ENCODE assay signal across 10 cellular contexts in genomic region chr3:30747771-30748281, GRCh38.
DNase-seq lines count a peak whose midpoint lies in the region; ATAC-seq and TF ChIP-seq lines count a peak whose summit lies in the region.
"Had no signal": no experiment of that assay in that cellular context is flagged by ENCODE, and none has a peak within 500 bp of the region (broad histone marks: within the 10 kb centered on the region; RNA-seq: fewer than 3 reads in every experiment).

No MANE protein-coding gene starts in this region.

- no peaks in the 10 kb centered on the region for H3K9me3 Mint-ChIP-seq in brain
- H3K9me3 Mint-ChIP-seq in naive thymus-derived CD4-positive, alpha-beta T cell = no peaks in the 10 kb centered on the region
- no peaks in the 10 kb centered on the region for H3K9me3 Mint-ChIP-seq in immature natural killer cell
- H3K9me3 Mint-ChIP-seq: stimulated activated naive B cell treated with anti-CD40 and anti-IgM and Interleukin-4, amounts not matched to agents 10 μg/mL and 1 μg/mL and 100 μg/mL, for 72 hours had no signal

- no peak for TF ChIP-seq POLR2A in right lobe of liver (IDR thresholded peaks at IDR 0.05)

- peak; percentile 60 to 88 (median 76) for ATAC-seq in right lobe of liver
- no peak for ATAC-seq in naive thymus-derived CD4-positive, alpha-beta T cell
- ATAC-seq: stimulated activated naive B cell treated with anti-CD40 and anti-IgM and Interleukin-4, amounts not matched to agents 10 μg/mL and 1 μg/mL and 100 μg/mL, for 72 hours had no signal

- H3K27ac ChIP-seq in right lobe of liver (no peak overlapping the region), ascending aorta (no peak overlapping the region)
- H3K27ac ChIP-seq in naive thymus-derived CD4-positive, alpha-beta T cell (ENCODE audit: low read depth, low read length) = no peak overlapping the region

- H3K4me1 ChIP-seq in right lobe of liver = no peaks in the 10 kb centered on the region
- H3K4me1 ChIP-seq in naive thymus-derived CD4-positive, alpha-beta T cell (ENCODE audit: control insufficient read depth in 2 of 2, insufficient read depth in 2 of 2, low read length in 2 of 2) = peaks cover 0 to 4% of the 10 kb centered on the region in 2 donors
- H3K4me1 ChIP-seq in ascending aorta = no peaks in the 10 kb centered on the region

- intact Hi-C loops in right lobe of liver (cut with DNase I) = no loop called here
- intact Hi-C loops in naive thymus-derived CD4-positive, alpha-beta T cell (cut with micrococcal nuclease) = no loop called here
- intact Hi-C loops in ascending aorta (cut with DNase I) = loop anchor here (5.0 kb wide), 1 partner anchor 706 kb away; no protein-coding TSS in a partner anchor

- no peak overlapping the region for H3K4me3 Mint-ChIP-seq in brain
- H3K4me3 Mint-ChIP-seq in naive thymus-derived CD4-positive, alpha-beta T cell = no peak overlapping the region
- no peak overlapping the region for H3K4me3 Mint-ChIP-seq in immature natural killer cell
- H3K4me3 Mint-ChIP-seq: stimulated activated naive B cell treated with anti-CD40 and anti-IgM and Interleukin-4, amounts not matched to agents 10 μg/mL and 1 μg/mL and 100 μg/mL, for 72 hours had no signal

- TF ChIP-seq CTCF in BJ (IDR thresholded peaks at IDR 0.05; ENCODE audit: insufficient read depth, low read depth, low read length) = peak; percentile 52
- peak; percentile 70 for TF ChIP-seq CTCF in LNCaP clone FGC (IDR thresholded peaks at IDR 0.05; ENCODE audit: control insufficient read depth, extremely low read depth, insufficient read depth)
- TF ChIP-seq CTCF in brain (conservative IDR thresholded peaks at IDR 0.05) = peak; percentile 65 to 66
- TF ChIP-seq CTCF in right lobe of liver (IDR thresholded peaks at IDR 0.05) = peak; percentile 57 to 70 (median 63)
- peak in 1 of 3 experiments; percentile 34 for TF ChIP-seq CTCF in ascending aorta (IDR thresholded peaks at IDR 0.05)

- CTCF ChIA-PET in BJ (lab: Yijun Ruan, JAX) = interaction anchor here (0.6 to 1.3 kb wide), 7 partner anchors 9 to 709 kb away, joined by 3 to 7 read pairs (median 3); no protein-coding TSS in a partner anchor
- CTCF ChIA-PET in naive thymus-derived CD4-positive, alpha-beta T cell (lab: Charles Lee) = interaction anchor here (0.8 to 5.8 kb wide), 6 partner anchors 8 to 705 kb away, joined by 3 to 44 read pairs (median 3); no protein-coding TSS in a partner anchor

- no peaks in the 10 kb centered on the region for H3K9me3 ChIP-seq in right lobe of liver
- no peaks in the 10 kb centered on the region for H3K9me3 ChIP-seq in naive thymus-derived CD4-positive, alpha-beta T cell (ENCODE audit: control insufficient read depth in 2 of 3, low read length in 3 of 3)
- H3K9me3 ChIP-seq in ascending aorta = no peaks in the 10 kb centered on the region

- DNase-seq in BJ (ENCODE audit: low read depth) (no peak), LNCaP clone FGC (ENCODE audit: low read depth) (no peak), right lobe of liver (no peak), ascending aorta (ENCODE audit: low spot score in 2 of 2) (no peak), immature natural killer cell (no peak)
- no peak for DNase-seq in activated CD8-positive, alpha-beta memory T cell treated with anti-CD3 and anti-CD28 coated beads, Interleukin-2, amount 50 U/mL, for 48 hours
- no peak for DNase-seq in naive thymus-derived CD4-positive, alpha-beta T cell
- DNase-seq: hippocampal formation; stimulated activated naive B cell treated with anti-CD40 and anti-IgM and Interleukin-4, amounts not matched to agents 10 μg/mL and 1 μg/mL and 100 μg/mL, for 72 hours had no signal

- H3K27me3 ChIP-seq in BJ (ENCODE audit: control insufficient read depth, insufficient read depth, low read length) (no peaks in the 10 kb centered on the region), right lobe of liver (no peaks in the 10 kb centered on the region), ascending aorta (no peaks in the 10 kb centered on the region)
- no peaks in the 10 kb centered on the region for H3K27me3 ChIP-seq in naive thymus-derived CD4-positive, alpha-beta T cell (ENCODE audit: control insufficient read depth in 2 of 2, insufficient read depth in 2 of 2, low read length in 2 of 2)

- POLR2A ChIA-PET in BJ (lab: Charles Lee) = no interaction called here
- POLR2A ChIA-PET in naive thymus-derived CD4-positive, alpha-beta T cell (lab: Charles Lee) = interaction anchor here (0.7 kb wide), 1 partner anchor 24 kb away, joined by 3 read pairs; no protein-coding TSS in a partner anchor

- H3K36me3 Mint-ChIP-seq in brain = no peaks in the 10 kb centered on the region
- no peaks in the 10 kb centered on the region for H3K36me3 Mint-ChIP-seq in naive thymus-derived CD4-positive, alpha-beta T cell
- H3K36me3 Mint-ChIP-seq in immature natural killer cell = no peaks in the 10 kb centered on the region
- H3K36me3 Mint-ChIP-seq: stimulated activated naive B cell treated with anti-CD40 and anti-IgM and Interleukin-4, amounts not matched to agents 10 μg/mL and 1 μg/mL and 100 μg/mL, for 72 hours had no signal

- WGBS in right lobe of liver (ENCODE audit: insufficient coverage, low coverage, low lambda C conversion rate, missing lambda C conversion rate) = 27% methylated on average over 4 of the region's 4 CpGs

- peaks cover 27% of the 10 kb centered on the region for H3K4me1 Mint-ChIP-seq in brain
- peaks cover 0 to 43% (median 26%) of the 10 kb centered on the region in 7 donors for H3K4me1 Mint-ChIP-seq in naive thymus-derived CD4-positive, alpha-beta T cell
- H3K4me1 Mint-ChIP-seq in immature natural killer cell = peaks cover 5% of the 10 kb centered on the region in 2 donors

- H3K27ac Mint-ChIP-seq in brain (no peak overlapping the region), immature natural killer cell (no peak overlapping the region)
- H3K27ac Mint-ChIP-seq in naive thymus-derived CD4-positive, alpha-beta T cell = no peak overlapping the region
- H3K27ac Mint-ChIP-seq: stimulated activated naive B cell treated with anti-CD40 and anti-IgM and Interleukin-4, amounts not matched to agents 10 μg/mL and 1 μg/mL and 100 μg/mL, for 72 hours had no signal

- H3K36me3 ChIP-seq in BJ (ENCODE audit: control insufficient read depth, insufficient read depth, low read length) (no peaks in the 10 kb centered on the region), right lobe of liver (no peaks in the 10 kb centered on the region), ascending aorta (no peaks in the 10 kb centered on the region)
- H3K36me3 ChIP-seq in naive thymus-derived CD4-positive, alpha-beta T cell (ENCODE audit: control insufficient read depth in 2 of 3, insufficient read depth in 3 of 3, low read length in 3 of 3) = no peaks in the 10 kb centered on the region

- H3K27me3 Mint-ChIP-seq in brain = peaks cover 8% of the 10 kb centered on the region
- peaks cover 0 to 6% (median 0%) of the 10 kb centered on the region in 5 donors for H3K27me3 Mint-ChIP-seq in naive thymus-derived CD4-positive, alpha-beta T cell
- peaks cover 0 to 4% (median 3%) of the 10 kb centered on the region in 3 donors for H3K27me3 Mint-ChIP-seq in immature natural killer cell (ENCODE audit: low read depth in 3 of 3)
- H3K27me3 Mint-ChIP-seq: stimulated activated naive B cell treated with anti-CD40 and anti-IgM and Interleukin-4, amounts not matched to agents 10 μg/mL and 1 μg/mL and 100 μg/mL, for 72 hours had no signal

- H3K4me3 ChIP-seq in BJ (ENCODE audit: low read depth, low read length) = no peak overlapping the region
- H3K4me3 ChIP-seq in LNCaP clone FGC (ENCODE audit: low read depth, low read length) = no peak overlapping the region
- no peak overlapping the region for H3K4me3 ChIP-seq in right lobe of liver
- no peak overlapping the region for H3K4me3 ChIP-seq in naive thymus-derived CD4-positive, alpha-beta T cell (ENCODE audit: low read length)
- no peak overlapping the region for H3K4me3 ChIP-seq in ascending aorta
